Comparison of ENCODE assay signal across 1 cellular context in the genomic region with DNA sequence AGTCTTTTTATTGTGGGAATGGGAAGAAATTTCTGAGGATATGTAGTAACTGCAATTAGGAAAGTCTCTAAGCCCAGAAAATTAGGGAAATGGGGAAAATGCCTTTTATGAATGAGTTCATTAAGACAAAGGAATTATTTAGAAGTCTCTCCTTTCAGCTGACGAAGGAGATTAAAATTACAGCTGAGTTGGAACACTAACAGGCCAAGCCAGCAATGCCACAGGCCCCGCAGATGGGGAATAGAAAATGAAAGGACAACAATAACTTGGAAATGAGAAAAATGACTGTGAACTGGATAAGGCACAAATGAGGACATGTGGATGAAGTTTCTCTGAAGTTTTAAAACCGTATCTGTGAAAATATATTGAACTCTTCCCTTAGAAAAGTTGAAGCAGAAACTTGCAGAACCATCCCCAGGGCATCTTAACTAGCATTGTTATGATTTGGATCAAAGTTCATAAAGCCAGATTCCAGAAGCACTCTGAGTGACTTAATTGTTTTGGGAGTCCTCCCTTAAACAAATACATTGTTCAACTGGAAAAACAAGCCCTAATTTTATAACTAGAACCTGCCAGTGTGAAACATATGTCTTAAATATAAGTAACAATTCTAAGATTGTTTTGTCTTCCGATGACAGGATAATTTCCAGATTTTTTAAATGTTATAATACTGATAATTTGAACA.
TF ChIP-seq lines count a peak whose summit lies in the region.

No MANE protein-coding gene starts in this region.

TF ChIP-seq in endothelial cell of umbilical vein, 7 proteins besides CTCF, POLR2A, EP300 and RAD21:
- TF ChIP-seq EZH2 (IDR thresholded peaks at IDR 0.05; ENCODE audit: borderline replicate concordance, low read depth, low read length, severe bottlenecking) (no peak), MAX (IDR thresholded peaks at IDR 0.05; ENCODE audit: insufficient read depth, insufficient read length) (no peak), FOS (IDR thresholded peaks at IDR 0.05; ENCODE audit: borderline replicate concordance, insufficient read depth, low read length) (no peak), POLR2AphosphoS5 (IDR thresholded peaks at IDR 0.05; ENCODE audit: insufficient read depth, low read depth, low read length) (no peak), JUN (IDR thresholded peaks at IDR 0.05; ENCODE audit: borderline replicate concordance, insufficient read depth, insufficient read length, low read depth) (no peak), GATA2 (IDR thresholded peaks at IDR 0.05; ENCODE audit: insufficient read depth, insufficient read length, low read depth, low read length) (no peak), MYC (IDR thresholded peaks at IDR 0.05; ENCODE audit: low read depth, low read length) (no peak)
TF ChIP-seq in endothelial cell of umbilical vein: peak in this region for 0.
